Comparison of ENCODE assay signal across 14 cellular contexts in genomic region chr1:46830665-46831322, GRCh38. TPM values are rescaled to one million over a fixed set of nuclear protein-coding genes. Genes with fewer than 3 reads are reported as not detected.
"Had no signal": no experiment of that assay in that cellular context is flagged by ENCODE, and none has a peak within 500 bp of the region (broad histone marks: within the 10 kb centered on the region; RNA-seq: fewer than 3 reads in every experiment).

No MANE protein-coding gene starts in this region.

- DNase-seq: activated CD4-positive, CD25-positive, alpha-beta regulatory T cell treated with anti-CD3 and anti-CD28 coated beads, Interleukin-2, amount 50 U/mL, for 72 hours; activated naive CD4-positive, alpha-beta T cell; activated naive CD8-positive, alpha-beta T cell treated with anti-CD3 and anti-CD28 coated beads, Interleukin-2, amount 10 ng/mL, durations not matched to agents 7 days and 5 days; brain microvascular endothelial cell; cerebellar nuclear complex; effector memory CD4-positive, alpha-beta T cell; mesendoderm; nucleus accumbens; right cardiac atrium; small intestine; stimulated activated naive CD8-positive, alpha-beta T cell treated with anti-CD3 and anti-CD28 coated beads, Interleukin-15, Interleukin-2, amounts not matched to agents 100 U/mL and 50 U/mL, for 24 hours; transverse colon had no signal

- H3K4me1 ChIP-seq: transverse colon had no signal

- ATAC-seq: natural killer cell treated with Interleukin-12 subunit alpha and Interleukin-12 subunit beta and Interleukin-15 and Interleukin-18, amount 100 ng/mL, for 72 hours; right cardiac atrium; stimulated activated naive CD8-positive, alpha-beta T cell treated with anti-CD3 and anti-CD28 coated beads, Interleukin-15, Interleukin-2, amounts not matched to agents 100 U/mL and 50 U/mL, for 24 hours had no signal

- H3K9me3 ChIP-seq: transverse colon had no signal

- H3K4me3 ChIP-seq: transverse colon had no signal

- H3K36me3 ChIP-seq: brain microvascular endothelial cell, transverse colon had no signal

RNA-seq across cellular contexts. Expression of gene CYP4B1, which starts 31.9 kb away (rescaled TPM):
- total RNA-seq: activated CD8-positive, alpha-beta memory T cell treated with anti-CD3 and anti-CD28 coated beads for 36 hours; activated naive CD8-positive, alpha-beta T cell treated with anti-CD3 and anti-CD28 coated beads, Interleukin-2, amount 10 ng/mL, durations not matched to agents 7 days and 5 days; natural killer cell treated with Interleukin-12 subunit alpha and Interleukin-12 subunit beta and Interleukin-15 and Interleukin-18, amount 100 ng/mL, for 72 hours had no signal
